In genomic region chr9:22105005-22105722, GRCh38 we compare ENCODE assay signal across 9 cellular contexts.
DNase-seq lines count a peak whose midpoint lies in the region; ATAC-seq lines count a peak whose summit lies in the region.
"Had no signal": no experiment of that assay in that cellular context is flagged by ENCODE, and none has a peak within 500 bp of the region (broad histone marks: within the 10 kb centered on the region; RNA-seq: fewer than 3 reads in every experiment).

No MANE protein-coding gene starts in this region.

- DNase-seq in NCI-H2029 treated with DMSO at 0.1 percent for 48 hours (lab: John Stamatoyannopoulos, UW): no peak
- DNase-seq in effector CD4-positive, alpha-beta T cell: no peak
- DNase-seq in activated effector memory CD4-positive, alpha-beta T cell treated with anti-CD3 and anti-CD28 coated beads, Interleukin-2, amount 50 U/mL, for 16 hours: no peak
- DNase-seq: activated effector memory CD4-positive, alpha-beta T cell treated with Interleukin-2 at 50 U/mL for 16 hours; SJCRH30 had no signal

- ATAC-seq in GM18909 (IDR thresholded peaks at IDR 0.05; ENCODE audit: poor library complexity, unreplicated experiment) (peak; percentile 99), GM21723 (IDR thresholded peaks at IDR 0.05; ENCODE audit: unreplicated experiment) (peak; percentile 99), HG03457 (IDR thresholded peaks at IDR 0.05; ENCODE audit: unreplicated experiment) (peak; percentile 94)

- H3K9ac ChIP-seq in mucosa of rectum (ENCODE audit: low read depth in 1 of 2, low read length in 2 of 2): no peak overlapping the region

- H3K4me1 ChIP-seq in mucosa of rectum (ENCODE audit: control insufficient read depth in 2 of 2, insufficient read depth in 2 of 2, low read length in 2 of 2): peaks cover 20 to 64% of the 10 kb centered on the region in 2 donors

- H3K4me3 ChIP-seq in mucosa of rectum (ENCODE audit: low read length in 2 of 2): peak overlapping the region in 1 of 2 donors; percentile 29
- H3K4me3 ChIP-seq: SJCRH30 had no signal

- H3K36me3 ChIP-seq in mucosa of rectum (ENCODE audit: control insufficient read depth in 2 of 2, insufficient read depth in 2 of 2, low read length in 2 of 2): no peaks in the 10 kb centered on the region
- H3K36me3 ChIP-seq: SJCRH30 had no signal

- H3K27ac ChIP-seq in mucosa of rectum (ENCODE audit: low read depth in 2 of 2, low read length in 2 of 2): peak overlapping the region; percentile 75 to 81

- no peaks in the 10 kb centered on the region for H3K9me3 ChIP-seq in mucosa of rectum (ENCODE audit: control insufficient read depth in 2 of 2, low read length in 2 of 2)
- H3K9me3 ChIP-seq: SJCRH30 had no signal

- no peaks in the 10 kb centered on the region for H3K27me3 ChIP-seq in mucosa of rectum (ENCODE audit: control insufficient read depth in 2 of 2, insufficient read depth in 2 of 2, low read length in 2 of 2)
- H3K27me3 ChIP-seq: SJCRH30 had no signal
